ENCODE assay signal across 12 cellular contexts in genomic region chr14:73241481-73242165, GRCh38. TPM values are rescaled to one million over a fixed set of nuclear protein-coding genes. Genes with fewer than 3 reads are reported as not detected.
DNase-seq lines count a peak whose midpoint lies in the region; ATAC-seq, FAIRE-seq and TF ChIP-seq lines count a peak whose summit lies in the region.
"Had no signal": no experiment of that assay in that cellular context is flagged by ENCODE, and none has a peak within 500 bp of the region (broad histone marks: within the 10 kb centered on the region; RNA-seq: fewer than 3 reads in every experiment).

No MANE protein-coding gene starts in this region.

- peaks cover 8% of the 10 kb centered on the region for H3K36me3 Mint-ChIP-seq in astrocyte (ENCODE audit: low read depth, unreplicated experiment)
- no peaks in the 10 kb centered on the region for H3K36me3 Mint-ChIP-seq in T-cell

- H3K9ac ChIP-seq in SK-N-SH, result no peak overlapping the region
- H3K9ac ChIP-seq in astrocyte (ENCODE audit: low read length), result no peak overlapping the region

- POLR2A ChIA-PET in SK-N-SH (lab: Yijun Ruan, JAX), result interaction anchor here (0.8 kb wide), 1 partner anchor 12 kb away, joined by 3 read pairs; no protein-coding TSS in a partner anchor
- POLR2A ChIA-PET in T-cell (lab: Charles Lee), result no interaction called here

- H3K4me3 Mint-ChIP-seq in astrocyte (ENCODE audit: unreplicated experiment), result peak overlapping the region; percentile 66
- H3K4me3 Mint-ChIP-seq in T-cell, result no peak overlapping the region

- no peaks in the 10 kb centered on the region for H4K20me1 ChIP-seq in SK-N-SH (ENCODE audit: insufficient read depth)
- peaks cover 10% of the 10 kb centered on the region for H4K20me1 ChIP-seq in astrocyte (ENCODE audit: insufficient read depth, low read length)

- H3K27ac ChIP-seq in SK-N-SH (ENCODE audit: low read depth in 2 of 2, low read length in 1 of 2) (no peak overlapping the region), astrocyte (ENCODE audit: low read depth, low read length) (no peak overlapping the region), tibial nerve (peak overlapping the region in 3 of 4 donors; percentile 44 to 79 (median 68))
- H3K27ac ChIP-seq: thoracic aorta had no signal

- no peak for FAIRE-seq in astrocyte (lab: Jason Lieb, UNC)

- H3K36me3 ChIP-seq in SK-N-SH (replicated peaks in 1 of 2; ENCODE audit: control insufficient read depth in 1 of 2, insufficient read depth in 2 of 2, low read length in 1 of 2), result no peaks in the 10 kb centered on the region
- H3K36me3 ChIP-seq in astrocyte (ENCODE audit: insufficient read depth, low read length), result no peaks in the 10 kb centered on the region
- no peaks in the 10 kb centered on the region for H3K36me3 ChIP-seq in tibial nerve
- H3K36me3 ChIP-seq: thoracic aorta had no signal

- H3K4me3 ChIP-seq in SK-N-SH (ENCODE audit: low read depth in 2 of 2, low read length in 1 of 2) (no peak overlapping the region), astrocyte (ENCODE audit: insufficient read depth, low read depth, low read length) (no peak overlapping the region), tibial nerve (peak overlapping the region in 1 of 4 donors; percentile 73)
- H3K4me3 ChIP-seq: thoracic aorta had no signal

- no peak overlapping the region for H2AFZ ChIP-seq in SK-N-SH (ENCODE audit: low read depth)
- no peak overlapping the region for H2AFZ ChIP-seq in astrocyte (ENCODE audit: low read depth, low read length)

- no peak for TF ChIP-seq CTCF in SK-N-SH (IDR thresholded peaks at IDR 0.05)
- no peak for TF ChIP-seq CTCF in astrocyte (IDR thresholded peaks at IDR 0.05; ENCODE audit: insufficient read depth, low read depth, low read length)
- no peak for TF ChIP-seq CTCF in tibial nerve (IDR thresholded peaks at IDR 0.05)

- H3K4me1 ChIP-seq in SK-N-SH (ENCODE audit: control insufficient read depth in 1 of 2, insufficient read depth in 2 of 2, low read depth in 1 of 2, low read length in 1 of 2) (peaks cover 8 to 16% of the 10 kb centered on the region in 2 experiments; a peak in 3 of 4 replicates), astrocyte (ENCODE audit: insufficient read depth, low read length) (peaks cover 26% of the 10 kb centered on the region), tibial nerve (peaks cover 0 to 91% (median 63%) of the 10 kb centered on the region in 4 donors)

- ATAC-seq in SK-N-SH treated with all-trans-retinoic acid at 6 μM for 48 hours (no peak), left colon (peak; percentile 58), T-cell (replicated peaks in 1 of 4) (no peak)
- ATAC-seq: HCT116 had no signal

- peak overlapping the region; percentile 47 for H3K27ac Mint-ChIP-seq in astrocyte (ENCODE audit: unreplicated experiment)
- peak overlapping the region in 1 of 2 donors; percentile 70 for H3K27ac Mint-ChIP-seq in T-cell

- CTCF ChIA-PET in SK-N-SH (lab: Yijun Ruan, JAX), result interaction anchor here (1.0 to 1.3 kb wide), 2 partner anchors 43 to 68 kb away, joined by 3 read pairs; no protein-coding TSS in a partner anchor
- CTCF ChIA-PET in T-cell (lab: Charles Lee), result no interaction called here

- H3F3A ChIP-seq in SK-N-SH (replicated peaks; ENCODE audit: insufficient read depth), result peaks cover 5% of the 10 kb centered on the region

- H3K4me1 Mint-ChIP-seq in astrocyte (ENCODE audit: low read depth, unreplicated experiment) (peaks cover 29% of the 10 kb centered on the region), T-cell (peaks cover 18 to 33% (median 30%) of the 10 kb centered on the region in 3 donors)

- TF ChIP-seq POLR2A in tibial nerve (IDR thresholded peaks at IDR 0.05), result no peak

- no peak for TF ChIP-seq EP300 in SK-N-SH (IDR thresholded peaks at IDR 0.05; ENCODE audit: borderline replicate concordance in 1 of 2, low read depth in 1 of 2, low read length in 1 of 2)
- TF ChIP-seq EP300 in tibial nerve (IDR thresholded peaks at IDR 0.05), result no peak

- peaks cover 17% of the 10 kb centered on the region for H3K27me3 ChIP-seq in SK-N-SH (ENCODE audit: insufficient read depth)
- H3K27me3 ChIP-seq in astrocyte (ENCODE audit: insufficient read depth, low read length), result peaks cover 33% of the 10 kb centered on the region
- H3K27me3 ChIP-seq in tibial nerve, result peaks cover 0 to 13% of the 10 kb centered on the region in 2 donors

- TF ChIP-seq RAD21 in SK-N-SH (IDR thresholded peaks at IDR 0.05; ENCODE audit: low read length), result no peak

- H3K4me2 ChIP-seq in SK-N-SH, result no peak overlapping the region
- H3K4me2 ChIP-seq in astrocyte (ENCODE audit: low read length), result no peak overlapping the region

- no peaks in the 10 kb centered on the region for H3K9me2 ChIP-seq in SK-N-SH

- H3K79me2 ChIP-seq in SK-N-SH (ENCODE audit: insufficient read depth), result no peaks in the 10 kb centered on the region
- no peaks in the 10 kb centered on the region for H3K79me2 ChIP-seq in astrocyte (ENCODE audit: insufficient read depth, low read length)

- DNase-seq in SK-N-SH (peak; percentile 22), astrocyte (ENCODE audit: low read depth) (no peak), left colon (peak in 1 of 2 donors; percentile 36), tibial nerve (ENCODE audit: low spot score in 2 of 2) (no peak), T-cell (no peak), OCI-M1 (lab: John Stamatoyannopoulos, UW) (no peak), foreskin melanocyte (no peak)
- DNase-seq: KG1, NCI-H2081 had no signal

- H3K9me3 Mint-ChIP-seq in astrocyte (ENCODE audit: unreplicated experiment) (no peaks in the 10 kb centered on the region), T-cell (no peaks in the 10 kb centered on the region)

- peaks cover 17% of the 10 kb centered on the region for H3K27me3 Mint-ChIP-seq in astrocyte (ENCODE audit: low read depth, unreplicated experiment)
- H3K27me3 Mint-ChIP-seq in T-cell, result peaks cover 44 to 67% of the 10 kb centered on the region in 2 donors

- H3K9me3 ChIP-seq in SK-N-SH (no peaks in the 10 kb centered on the region), astrocyte (ENCODE audit: insufficient read depth, low read depth, low read length) (peaks cover 3% of the 10 kb centered on the region), tibial nerve (no peaks in the 10 kb centered on the region)
- H3K9me3 ChIP-seq: thoracic aorta had no signal

- intact Hi-C loops in left colon (cut with DNase I, micrococcal nuclease), result no loop called here

- WGBS in SK-N-SH (ENCODE audit: low lambda C conversion rate), result 96% methylated on average over 18 of the region's 19 CpGs
- WGBS in tibial nerve, 2 donors, result 82 to 84% methylated on average over 19 of the region's 19 CpGs

TF ChIP-seq in SK-N-SH, 30 proteins besides CTCF, POLR2A, EP300 and RAD21 (continues in another document):
- TF ChIP-seq MEF2A (IDR thresholded peaks at IDR 0.05; ENCODE audit: borderline replicate concordance, low read depth), result no peak
- TF ChIP-seq FOSL2 (IDR thresholded peaks at IDR 0.05; ENCODE audit: borderline replicate concordance, low read depth), result no peak
- TF ChIP-seq USF2 (IDR thresholded peaks at IDR 0.05; ENCODE audit: borderline replicate concordance, low read depth, low read length), result no peak
- no peak for TF ChIP-seq SIN3A (IDR thresholded peaks at IDR 0.05; ENCODE audit: borderline replicate concordance, low read depth, low read length)
- TF ChIP-seq SMC3 (IDR thresholded peaks at IDR 0.05; ENCODE audit: low read depth, low read length), result no peak
- no peak for TF ChIP-seq GATA2 (CRISPR knock-in tag; IDR thresholded peaks at IDR 0.05)
- no peak for TF ChIP-seq EZH2phosphoT487 (IDR thresholded peaks at IDR 0.05; ENCODE audit: borderline replicate concordance, low read depth)
- no peak for TF ChIP-seq TEAD4 (IDR thresholded peaks at IDR 0.05; ENCODE audit: borderline replicate concordance, insufficient read depth)

TF ChIP-seq in SK-N-SH treated with all-trans-retinoic acid at 6 μM for 48 hours, 23 proteins besides CTCF, POLR2A, EP300 and RAD21 (continues in another document):
- no peak for TF ChIP-seq TOX (CRISPR knock-in tag; IDR thresholded peaks at IDR 0.05; ENCODE audit: borderline replicate concordance)
- TF ChIP-seq GLIS3 (CRISPR knock-in tag; IDR thresholded peaks at IDR 0.05), result no peak
- TF ChIP-seq ISL1 (CRISPR knock-in tag; IDR thresholded peaks at IDR 0.05), result no peak
- TF ChIP-seq TSHZ2 (CRISPR knock-in tag; IDR thresholded peaks at IDR 0.05), result no peak
- TF ChIP-seq ZNF70 (CRISPR knock-in tag; IDR thresholded peaks at IDR 0.05), result no peak

RNA-seq across cellular contexts. Expression of gene PAPLN, which starts 4.3 kb away (rescaled TPM):
- 0.13 and 0.15 TPM in 2 replicates for polyA plus RNA-seq in SK-N-SH (2012; rRNA removed)
- polyA plus RNA-seq in SK-N-SH (2012; cell fraction: cytosol; rRNA removed), result 0.05 and 0.14 TPM in 2 replicates
- 0.55 and 0.71 TPM in 2 replicates for polyA plus RNA-seq in SK-N-SH (2012; cell fraction: nucleus; rRNA removed)
- total RNA-seq in astrocyte, result 5.0 and 9.1 TPM in 2 replicates
- total RNA-seq in left colon, result 1 to 10 TPM; 2.8 to 8.3 TPM
- 100 to 1,000 TPM in 3 of 4 donors, 10 to 100 TPM in 1; 96.6 to 314 (median 206) TPM for total RNA-seq in tibial nerve
- 1 to 10 TPM in 1 of 5 donors, under 1 TPM in 3, not detected in 1; 0.14 to 1.0 (median 0.29) TPM for total RNA-seq in T-cell

Comparison
In these comparisons a context has a peak if more than half of its experiments do, and no peak if none do; other contexts are left out.
1. H3K27ac ChIP-seq: peak in tibial nerve (3 of 4); none in SK-N-SH (0 of 2) and astrocyte (single experiment).